13 cellular contexts compared by ENCODE assay signal in genomic region chr1:12496154-12496961, GRCh38.
DNase-seq lines count a peak whose midpoint lies in the region; ATAC-seq, FAIRE-seq and TF ChIP-seq lines count a peak whose summit lies in the region.
"Had no signal": no experiment of that assay in that cellular context is flagged by ENCODE, and none has a peak within 500 bp of the region (broad histone marks: within the 10 kb centered on the region; RNA-seq: fewer than 3 reads in every experiment).

No MANE protein-coding gene starts in this region.

- H3K4me3 ChIP-seq in lung (no peak overlapping the region), testis (no peak overlapping the region)

- H3K9me3 ChIP-seq in lung (ENCODE audit: control insufficient read depth in 2 of 2, insufficient read depth in 1 of 2, low read length in 1 of 2) = no peaks in the 10 kb centered on the region
- H3K9me3 ChIP-seq in testis = no peaks in the 10 kb centered on the region

- TF ChIP-seq CTCF in lung (IDR thresholded peaks at IDR 0.05; ENCODE audit: control extremely low read depth, extremely low read depth) (no peak), testis (IDR thresholded peaks at IDR 0.05) (no peak)

- H3K36me3 ChIP-seq in lung (ENCODE audit: control insufficient read depth in 2 of 2, insufficient read depth in 2 of 2, low read length in 2 of 2) (peaks cover 7 to 8% of the 10 kb centered on the region in 2 donors), testis (ENCODE audit: low read depth, missing control alignments) (no peaks in the 10 kb centered on the region)

- H3K27me3 ChIP-seq in lung (ENCODE audit: control insufficient read depth, insufficient read depth) (no peaks in the 10 kb centered on the region), testis (no peaks in the 10 kb centered on the region)

- H3K4me1 ChIP-seq in lung (ENCODE audit: control insufficient read depth in 2 of 2, insufficient read depth in 2 of 2, low read length in 2 of 2) (peaks cover 7 to 14% of the 10 kb centered on the region in 2 donors), testis (peaks cover 27% of the 10 kb centered on the region)

- intact Hi-C loops in testis (cut with DNase I; ENCODE audit: low total_unique reads) = no loop called here

- 61 to 62% methylated on average over 9 of the region's 9 CpGs for WGBS in lung, 2 donors
- 41 to 44% methylated on average over 8 to 9 of the region's 9 CpGs for WGBS in testis, 2 donors

- TF ChIP-seq POLR2A in testis (IDR thresholded peaks at IDR 0.05) = no peak

- H3K27ac ChIP-seq in cingulate gyrus (ENCODE audit: low read depth, low read length) = peak overlapping the region; percentile 13
- peak overlapping the region; percentile 17 to 66 for H3K27ac ChIP-seq in lung (ENCODE audit: low read depth in 1 of 2, low read length in 1 of 2)
- peak overlapping the region; percentile 9 to 54 for H3K27ac ChIP-seq in testis

- ATAC-seq in lung (ENCODE audit: insufficient read depth, low FRiP score) (no peak), HG03108 (IDR thresholded peaks at IDR 0.05; ENCODE audit: unreplicated experiment) (no peak)

- DNase-seq in MV-4-11 (lab: John Stamatoyannopoulos, UW) = peak; percentile 10
- DNase-seq in lung (ENCODE audit: low spot score) = no peak
- DNase-seq in testis = peak; percentile 65
- DNase-seq in activated effector memory CD4-positive, alpha-beta T cell treated with Interleukin-2 at 50 U/mL for 16 hours = no peak
- no peak for DNase-seq in HTR-8/SVneo (ENCODE audit: insufficient read length, low spot score)
- DNase-seq in AG08395 (ENCODE audit: low spot score) = no peak
- DNase-seq: activated CD4-positive, alpha-beta T cell treated with anti-CD3 and anti-CD28 coated beads, Interleukin-2, amount 10 ng/mL, durations not matched to agents 7 days and 5 days; DMS 273 treated with DMSO at 0.1 percent for 48 hours; NCI-H2171; RPMI8226 had no signal

- FAIRE-seq in HTR-8/SVneo (lab: Jason Lieb, UNC) = no peak
- FAIRE-seq: endometrium had no signal

Comparison
In these comparisons a context has a peak if more than half of its experiments do, and no peak if none do; other contexts are left out.
1. DNase-seq: peak in MV-4-11 (single experiment) and testis (single experiment); none in lung (single experiment), activated effector memory CD4-positive, alpha-beta T cell treated with Interleukin-2 at 50 U/mL for 16 hours (single experiment), HTR-8/SVneo (single experiment) and AG08395 (single experiment).
2. Peak in every context shown above with its lines, with median percentiles within 50 percentile points of each other: H3K27ac ChIP-seq.